Comparison of ENCODE assay signal across 8 cellular contexts in genomic region chr14:52552063-52552988, GRCh38. TPM values are rescaled to one million over a fixed set of nuclear protein-coding genes. Genes with fewer than 3 reads are reported as not detected.
A peak's percentile ranks its signal among the peaks of the same experiment; 100 is the strongest.
DNase-seq lines count a peak whose midpoint lies in the region; ATAC-seq, FAIRE-seq and TF ChIP-seq lines count a peak whose summit lies in the region.

GPR137C (plus strand) TSS chr14:52552836; CDS start chr14:52553148, 312 bp downstream.
A gene with protein sequence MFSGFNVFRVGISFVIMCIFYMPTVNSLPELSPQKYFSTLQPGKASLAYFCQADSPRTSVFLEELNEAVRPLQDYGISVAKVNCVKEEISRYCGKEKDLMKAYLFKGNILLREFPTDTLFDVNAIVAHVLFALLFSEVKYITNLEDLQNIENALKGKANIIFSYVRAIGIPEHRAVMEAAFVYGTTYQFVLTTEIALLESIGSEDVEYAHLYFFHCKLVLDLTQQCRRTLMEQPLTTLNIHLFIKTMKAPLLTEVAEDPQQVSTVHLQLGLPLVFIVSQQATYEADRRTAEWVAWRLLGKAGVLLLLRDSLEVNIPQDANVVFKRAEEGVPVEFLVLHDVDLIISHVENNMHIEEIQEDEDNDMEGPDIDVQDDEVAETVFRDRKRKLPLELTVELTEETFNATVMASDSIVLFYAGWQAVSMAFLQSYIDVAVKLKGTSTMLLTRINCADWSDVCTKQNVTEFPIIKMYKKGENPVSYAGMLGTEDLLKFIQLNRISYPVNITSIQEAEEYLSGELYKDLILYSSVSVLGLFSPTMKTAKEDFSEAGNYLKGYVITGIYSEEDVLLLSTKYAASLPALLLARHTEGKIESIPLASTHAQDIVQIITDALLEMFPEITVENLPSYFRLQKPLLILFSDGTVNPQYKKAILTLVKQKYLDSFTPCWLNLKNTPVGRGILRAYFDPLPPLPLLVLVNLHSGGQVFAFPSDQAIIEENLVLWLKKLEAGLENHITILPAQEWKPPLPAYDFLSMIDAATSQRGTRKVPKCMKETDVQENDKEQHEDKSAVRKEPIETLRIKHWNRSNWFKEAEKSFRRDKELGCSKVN (minus strand): TSS chr14:52552505. CDS start chr14:52543557, 8,948 bp downstream.

- FAIRE-seq in bronchial epithelial cell (lab: Jason Lieb, UNC): peak; percentile 94

- DNase-seq in AG04450 (ENCODE audit: low read depth, low spot score): peak; percentile 98
- DNase-seq in NCI-H2196 treated with DMSO at 0.1 percent for 48 hours (lab: John Stamatoyannopoulos, UW; ENCODE audit: unreplicated experiment): peak; percentile 99
- DNase-seq in WERI-Rb-1: peak; percentile 99
- peak; percentile 97 for DNase-seq in bronchial epithelial cell (ENCODE audit: low read depth)

- TF ChIP-seq CTCF in AG04450 (IDR thresholded peaks at IDR 0.05; ENCODE audit: low read depth, low read length) (no peak), WERI-Rb-1 (IDR thresholded peaks at IDR 0.05; ENCODE audit: low read depth, low read length) (no peak), bronchial epithelial cell (IDR thresholded peaks at IDR 0.05; ENCODE audit: insufficient read depth, low read length, severe bottlenecking) (no peak)

- CTCF ChIA-PET in AG04450 (lab: Charles Lee): interaction anchor here (0.6 to 1.6 kb wide), 10 partner anchors 7 to 265 kb away, joined by 3 to 8 read pairs (median 4); partner anchors contain the start of gene STYX

- H3K9ac ChIP-seq in iPS-20b (ENCODE audit: low read depth, low read length): peak within 1 kb of the TSS; percentile 81
- H3K9ac ChIP-seq in skeletal muscle tissue (ENCODE audit: low read depth in 1 of 3, low read length in 3 of 3): peak within 1 kb of the TSS; percentile 86 to 95 (median 90)

- H3K27me3 ChIP-seq in AG04450 (ENCODE audit: control insufficient read depth, insufficient read depth, low read length) (no peaks in the 10 kb centered on the region), WERI-Rb-1 (ENCODE audit: insufficient read depth, low read depth, severe bottlenecking) (no peaks in the 10 kb centered on the region), bronchial epithelial cell (ENCODE audit: control insufficient read depth, insufficient read depth, low read length) (no peaks in the 10 kb centered on the region), iPS-20b (ENCODE audit: insufficient read depth, low read length) (peaks cover 16% of the 10 kb centered on the region), skeletal muscle tissue (ENCODE audit: control insufficient read depth in 3 of 3, insufficient read depth in 3 of 3, low read length in 3 of 3) (no peaks in the 10 kb centered on the region)

- H3K4me1 ChIP-seq in iPS-20b (ENCODE audit: insufficient read depth, low read length) (peaks cover 6% of the 10 kb centered on the region; the same call in 1 of the 2 replicates), skeletal muscle tissue (ENCODE audit: control insufficient read depth in 3 of 3, insufficient read depth in 3 of 3, low read length in 3 of 3) (peaks cover 21 to 28% (median 21%) of the 10 kb centered on the region in 3 donors)

- no peak within 1 kb of the TSS for H3K27ac ChIP-seq in AG04450 (ENCODE audit: low read depth, low read length)
- peak within 1 kb of the TSS; percentile 69 for H3K27ac ChIP-seq in WERI-Rb-1
- H3K27ac ChIP-seq in iPS-20b (ENCODE audit: low read length): no peak within 1 kb of the TSS
- H3K27ac ChIP-seq in skeletal muscle tissue (ENCODE audit: low read depth, low read length): peak within 1 kb of the TSS; percentile 86

- POLR2A ChIA-PET in AG04450 (lab: Yijun Ruan, JAX): interaction anchor here (0.7 kb wide), 3 partner anchors 94 to 212 kb away, joined by 3 to 8 read pairs (median 3); no protein-coding TSS in a partner anchor

- no peaks in the 10 kb centered on the region for H3K9me3 ChIP-seq in AG04450 (ENCODE audit: control insufficient read depth, insufficient read depth, low read length)
- H3K9me3 ChIP-seq in WERI-Rb-1 (ENCODE audit: severe bottlenecking): no peaks in the 10 kb centered on the region
- no peaks in the 10 kb centered on the region for H3K9me3 ChIP-seq in iPS-20b (ENCODE audit: insufficient read depth, low read depth, low read length)
- H3K9me3 ChIP-seq in skeletal muscle tissue (ENCODE audit: control insufficient read depth in 3 of 3, low read length in 3 of 3): no peaks in the 10 kb centered on the region

- H3K36me3 ChIP-seq in WERI-Rb-1 (no peaks in the 10 kb centered on the region; the same call in none of the 2 replicates), bronchial epithelial cell (ENCODE audit: control insufficient read depth, insufficient read depth, low read length) (no peaks in the 10 kb centered on the region), iPS-20b (ENCODE audit: insufficient read depth, low read depth, low read length) (no peaks in the 10 kb centered on the region), skeletal muscle tissue (ENCODE audit: control insufficient read depth in 3 of 3, insufficient read depth in 3 of 3, low read length in 3 of 3) (no peaks in the 10 kb centered on the region)

- ATAC-seq in GM18907 (IDR thresholded peaks at IDR 0.05; ENCODE audit: unreplicated experiment): peak; percentile 96
- ATAC-seq in HG03139 (IDR thresholded peaks at IDR 0.05; ENCODE audit: unreplicated experiment): peak; percentile 93

- H3K4me3 ChIP-seq in AG04450 (ENCODE audit: low read depth, low read length) (peak within 1 kb of the TSS; percentile 75), WERI-Rb-1 (ENCODE audit: low read depth, low read length) (peak within 1 kb of the TSS; percentile 84), bronchial epithelial cell (ENCODE audit: low read depth, low read length) (peak within 1 kb of the TSS; percentile 65), iPS-20b (ENCODE audit: low read length) (peak within 1 kb of the TSS; percentile 77), skeletal muscle tissue (ENCODE audit: low read length in 3 of 3) (peak within 1 kb of the TSS; percentile 86)

RNA-seq across cellular contexts. Expression of gene GPR137C, which starts in this region (rescaled TPM):
- 0.97 and 1.3 TPM in 2 replicates for polyA plus RNA-seq in AG04450 (2011; rRNA removed)
- 0.37 and 1.3 TPM in 2 replicates for polyA minus RNA-seq in AG04450 (2011; rRNA and poly(A)+ RNA removed)
- total RNA-seq in bronchial epithelial cell (under 0.01 and 0.26 TPM in 2 replicates), skeletal muscle tissue (1.6 TPM)

RNA-seq across cellular contexts. Expression of the second gene that starts in this region (rescaled TPM):
- polyA plus RNA-seq in AG04450 (2011; rRNA removed): 2.5 and 3.8 TPM in 2 replicates
- polyA minus RNA-seq in AG04450 (2011; rRNA and poly(A)+ RNA removed): 1.5 and 2.5 TPM in 2 replicates
- 0.79 and 1.0 TPM in 2 replicates for total RNA-seq in bronchial epithelial cell
- total RNA-seq in skeletal muscle tissue: 7.3 TPM

Comparison
In these comparisons a context has a peak if more than half of its experiments do, and no peak if none do; other contexts are left out.
1. H3K27ac ChIP-seq: peak in WERI-Rb-1 (single experiment) and skeletal muscle tissue (single experiment); none in AG04450 (single experiment) and iPS-20b (single experiment).
2. Peak in every context shown above with its lines, with median percentiles within 50 percentile points of each other: DNase-seq and H3K4me3 ChIP-seq.